Comparison of ENCODE assay signal across 8 cellular contexts in the genomic region with DNA sequence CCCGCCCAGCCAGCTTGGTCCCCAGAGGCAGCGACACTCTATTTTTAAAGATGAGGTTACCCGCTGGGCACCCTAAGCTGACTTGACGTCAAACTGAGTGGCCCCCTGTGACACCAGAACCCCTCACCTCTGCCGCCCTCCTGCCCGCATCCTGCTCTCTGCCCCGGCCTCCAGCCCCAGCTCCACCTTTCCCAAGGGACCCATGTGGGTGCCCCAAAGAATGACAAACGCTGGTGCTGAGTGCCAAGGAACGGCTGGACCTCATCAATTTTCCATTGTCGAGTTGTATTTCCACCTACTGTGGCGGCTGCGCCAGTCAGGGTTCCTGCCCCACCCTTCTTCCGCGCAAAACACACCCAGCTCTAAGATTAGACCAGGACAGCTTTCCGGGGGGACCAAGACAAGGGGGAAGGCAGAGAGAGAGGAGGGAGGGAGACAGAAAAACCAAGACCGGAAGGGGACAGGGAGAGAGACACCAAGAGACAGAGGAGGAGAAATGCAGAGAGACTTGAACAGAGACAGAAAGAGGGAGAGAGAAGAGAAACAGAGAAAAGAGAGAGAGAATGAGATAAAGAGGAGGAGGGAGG. TPM values are rescaled to one million over a fixed set of nuclear protein-coding genes. Genes with fewer than 3 reads are reported as not detected.
DNase-seq lines count a peak whose midpoint lies in the region; ATAC-seq lines count a peak whose summit lies in the region.

No MANE protein-coding gene starts in this region.

- POLR2A ChIA-PET in activated CD4-positive, alpha-beta memory T cell treated with anti-CD3 and anti-CD28 coated beads for 36 hours (lab: Charles Lee) = interaction anchor here (1.0 to 1.3 kb wide), 3 partner anchors 10 to 32 kb away, joined by 3 read pairs; no protein-coding TSS in a partner anchor

- DNase-seq in activated CD4-positive, alpha-beta T cell treated with anti-CD3 and anti-CD28 coated beads for 4 hours = peak; percentile 18 to 19
- DNase-seq in activated CD4-positive, alpha-beta T cell treated with anti-CD3 and anti-CD28 coated beads for 1 hour = no peak
- DNase-seq in activated CD4-positive, alpha-beta memory T cell treated with anti-CD3 and anti-CD28 coated beads for 36 hours = peak; percentile 33
- DNase-seq in left ventricle myocardium superior (peak; percentile 31), EL (no peak)

- H3K4me1 Mint-ChIP-seq in activated CD4-positive, alpha-beta memory T cell treated with anti-CD3 and anti-CD28 coated beads for 36 hours (ENCODE audit: low read depth) = peaks cover 29% of the 10 kb centered on the region
- peaks cover 31% of the 10 kb centered on the region for H3K4me1 Mint-ChIP-seq in stimulated activated naive CD8-positive, alpha-beta T cell treated with anti-CD3 and anti-CD28 coated beads, Interleukin-15, Interleukin-2, amounts not matched to agents 100 ng/mL and 50 ng/mL, for 24 hours (ENCODE audit: low read depth)

- H3K9me3 Mint-ChIP-seq in activated CD4-positive, alpha-beta memory T cell treated with anti-CD3 and anti-CD28 coated beads for 36 hours = no peaks in the 10 kb centered on the region
- H3K9me3 Mint-ChIP-seq in stimulated activated naive CD8-positive, alpha-beta T cell treated with anti-CD3 and anti-CD28 coated beads, Interleukin-15, Interleukin-2, amounts not matched to agents 100 ng/mL and 50 ng/mL, for 24 hours = no peaks in the 10 kb centered on the region

- peaks cover 18% of the 10 kb centered on the region for H3K36me3 Mint-ChIP-seq in activated CD4-positive, alpha-beta memory T cell treated with anti-CD3 and anti-CD28 coated beads for 36 hours
- peaks cover 3% of the 10 kb centered on the region for H3K36me3 Mint-ChIP-seq in stimulated activated naive CD8-positive, alpha-beta T cell treated with anti-CD3 and anti-CD28 coated beads, Interleukin-15, Interleukin-2, amounts not matched to agents 100 ng/mL and 50 ng/mL, for 24 hours (ENCODE audit: low read depth)

- peak overlapping the region; percentile 95 for H3K27ac Mint-ChIP-seq in activated CD4-positive, alpha-beta memory T cell treated with anti-CD3 and anti-CD28 coated beads for 36 hours
- H3K27ac Mint-ChIP-seq in stimulated activated naive CD8-positive, alpha-beta T cell treated with anti-CD3 and anti-CD28 coated beads, Interleukin-15, Interleukin-2, amounts not matched to agents 100 ng/mL and 50 ng/mL, for 24 hours = peak overlapping the region; percentile 94

- H3K4me3 Mint-ChIP-seq in activated CD4-positive, alpha-beta memory T cell treated with anti-CD3 and anti-CD28 coated beads for 36 hours = peak overlapping the region; percentile 96
- H3K4me3 Mint-ChIP-seq in stimulated activated naive CD8-positive, alpha-beta T cell treated with anti-CD3 and anti-CD28 coated beads, Interleukin-15, Interleukin-2, amounts not matched to agents 100 ng/mL and 50 ng/mL, for 24 hours = peak overlapping the region; percentile 97

- H3K27me3 Mint-ChIP-seq in activated CD4-positive, alpha-beta memory T cell treated with anti-CD3 and anti-CD28 coated beads for 36 hours = no peaks in the 10 kb centered on the region
- H3K27me3 Mint-ChIP-seq in stimulated activated naive CD8-positive, alpha-beta T cell treated with anti-CD3 and anti-CD28 coated beads, Interleukin-15, Interleukin-2, amounts not matched to agents 100 ng/mL and 50 ng/mL, for 24 hours = no peaks in the 10 kb centered on the region

- ATAC-seq in left ventricle myocardium superior (peak; percentile 63), HG03457 (IDR thresholded peaks at IDR 0.05; ENCODE audit: unreplicated experiment) (no peak), HG03439 (IDR thresholded peaks at IDR 0.05; ENCODE audit: unreplicated experiment) (no peak)

- intact Hi-C loops in activated CD4-positive, alpha-beta memory T cell treated with anti-CD3 and anti-CD28 coated beads for 36 hours (cut with micrococcal nuclease) = loop anchor here (2.0 to 10.0 kb wide), 3 partner anchors 55 to 999 kb away; no protein-coding TSS in a partner anchor
- intact Hi-C loops in left ventricle myocardium superior (cut with micrococcal nuclease) = no loop called here

- CTCF ChIA-PET in activated CD4-positive, alpha-beta memory T cell treated with anti-CD3 and anti-CD28 coated beads for 36 hours (lab: Charles Lee) = interaction anchor here (0.8 to 1.6 kb wide), 3 partner anchors 12 to 60 kb away, joined by 3 to 5 read pairs (median 4); no protein-coding TSS in a partner anchor

RNA-seq across cellular contexts. Expression of a gene that starts 2.0 kb away (rescaled TPM):
- total RNA-seq in activated CD4-positive, alpha-beta memory T cell treated with anti-CD3 and anti-CD28 coated beads for 36 hours = 10 to 100 TPM; 89.5 to 90.9 TPM
- total RNA-seq in left ventricle myocardium superior = 5.1 TPM

Comparison
In these comparisons a context has a peak if more than half of its experiments do, and no peak if none do; other contexts are left out.
1. DNase-seq: peak in activated CD4-positive, alpha-beta T cell treated with anti-CD3 and anti-CD28 coated beads for 4 hours (2 of 2), activated CD4-positive, alpha-beta memory T cell treated with anti-CD3 and anti-CD28 coated beads for 36 hours (single experiment) and left ventricle myocardium superior (single experiment); none in activated CD4-positive, alpha-beta T cell treated with anti-CD3 and anti-CD28 coated beads for 1 hour (single experiment) and EL (single experiment).
2. RNA of a gene that starts 2.0 kb away (total RNA-seq): 89.5 to 90.9 TPM in activated CD4-positive, alpha-beta memory T cell treated with anti-CD3 and anti-CD28 coated beads for 36 hours; 5.1 TPM in left ventricle myocardium superior (single experiment); every median in the first group is over 10 times any median in the second.